8 cellular contexts compared by ENCODE assay signal in genomic region chr15:64842099-64842940, GRCh38. TPM values are rescaled to one million over a fixed set of nuclear protein-coding genes. Genes with fewer than 3 reads are reported as not detected.
A peak's percentile ranks its signal among the peaks of the same experiment; 100 is the strongest.
DNase-seq lines count a peak whose midpoint lies in the region; ATAC-seq and TF ChIP-seq lines count a peak whose summit lies in the region.

No MANE protein-coding gene starts in this region.

- no peak for DNase-seq in BE2C
- DNase-seq in activated T-cell treated with anti-CD3 and anti-CD28 coated beads, Interleukin-2, amount 50 U/mL, for 24 hours, result peak; percentile 41
- DNase-seq in glutamatergic neuron, result no peak
- DNase-seq in NCI-H510A treated with DMSO at 0.1 percent for 48 hours (lab: John Stamatoyannopoulos, UW), result no peak
- no peak for DNase-seq in DMS79 treated with DMSO at 0.1 percent for 48 hours (lab: John Stamatoyannopoulos, UW)
- no peak for DNase-seq in posterior vena cava (ENCODE audit: low spot score)

- H3K4me3 ChIP-seq in BE2C (ENCODE audit: low read depth, low read length), result peak overlapping the region; percentile 76
- H3K4me3 ChIP-seq in rectal smooth muscle tissue (ENCODE audit: low read length), result peak overlapping the region; percentile 94

- H3K27me3 ChIP-seq in BE2C, result no peaks in the 10 kb centered on the region
- no peaks in the 10 kb centered on the region for H3K27me3 ChIP-seq in rectal smooth muscle tissue (ENCODE audit: control insufficient read depth, insufficient read depth, low read length)

- ATAC-seq in HG02840 (IDR thresholded peaks at IDR 0.05; ENCODE audit: low FRiP score, unreplicated experiment), result peak; percentile 21

- H3K4me3 Mint-ChIP-seq in activated T-cell treated with anti-CD3 and anti-CD28 coated beads, Interleukin-2, amount 50 U/mL, for 24 hours, result peak overlapping the region; percentile 92
- peak overlapping the region; percentile 99 for H3K4me3 Mint-ChIP-seq in glutamatergic neuron (ENCODE audit: unreplicated experiment)

- no peaks in the 10 kb centered on the region for H3K9me3 ChIP-seq in BE2C

- H3K27ac ChIP-seq in rectal smooth muscle tissue (ENCODE audit: low read depth, low read length), result peak overlapping the region; percentile 96

- TF ChIP-seq CTCF in BE2C (IDR thresholded peaks at IDR 0.05; ENCODE audit: low read depth, low read length), result no peak
- no peak for TF ChIP-seq CTCF in glutamatergic neuron (IDR thresholded peaks at IDR 0.05; ENCODE audit: partially characterized antibody, unreplicated experiment)

- peak overlapping the region; percentile 90 for H3K9ac ChIP-seq in rectal smooth muscle tissue (ENCODE audit: low read length)

- intact Hi-C loops in posterior vena cava (cut with DNase I), result loop anchor here (5.0 to 10.0 kb wide), 2 partner anchors 52 to 55 kb away; no protein-coding TSS in a partner anchor

- peaks cover 77% of the 10 kb centered on the region for H3K4me1 Mint-ChIP-seq in activated T-cell treated with anti-CD3 and anti-CD28 coated beads, Interleukin-2, amount 50 U/mL, for 24 hours (ENCODE audit: low read depth)
- H3K4me1 Mint-ChIP-seq in glutamatergic neuron (ENCODE audit: low read depth, unreplicated experiment), result peaks cover 19% of the 10 kb centered on the region

- H3K4me1 ChIP-seq in BE2C (peaks cover 10% of the 10 kb centered on the region), rectal smooth muscle tissue (ENCODE audit: control insufficient read depth, insufficient read depth, low read length) (peaks cover 27% of the 10 kb centered on the region)

- H3K36me3 ChIP-seq in BE2C (no peaks in the 10 kb centered on the region), rectal smooth muscle tissue (ENCODE audit: control insufficient read depth, insufficient read depth, low read length) (no peaks in the 10 kb centered on the region)

- no peaks in the 10 kb centered on the region for H3K27me3 Mint-ChIP-seq in activated T-cell treated with anti-CD3 and anti-CD28 coated beads, Interleukin-2, amount 50 U/mL, for 24 hours
- H3K27me3 Mint-ChIP-seq in glutamatergic neuron (ENCODE audit: unreplicated experiment), result peaks cover 17% of the 10 kb centered on the region

- peak overlapping the region; percentile 91 for H3K27ac Mint-ChIP-seq in activated T-cell treated with anti-CD3 and anti-CD28 coated beads, Interleukin-2, amount 50 U/mL, for 24 hours
- peak overlapping the region; percentile 91 for H3K27ac Mint-ChIP-seq in glutamatergic neuron (ENCODE audit: unreplicated experiment)

- H3K36me3 Mint-ChIP-seq in activated T-cell treated with anti-CD3 and anti-CD28 coated beads, Interleukin-2, amount 50 U/mL, for 24 hours (ENCODE audit: low read depth), result peaks cover 15% of the 10 kb centered on the region
- H3K36me3 Mint-ChIP-seq in glutamatergic neuron (ENCODE audit: unreplicated experiment), result no peaks in the 10 kb centered on the region

- no peaks in the 10 kb centered on the region for H3K9me3 Mint-ChIP-seq in activated T-cell treated with anti-CD3 and anti-CD28 coated beads, Interleukin-2, amount 50 U/mL, for 24 hours
- peaks cover 14% of the 10 kb centered on the region for H3K9me3 Mint-ChIP-seq in glutamatergic neuron (ENCODE audit: unreplicated experiment)

RNA-seq across cellular contexts. Expression of gene PLEKHO2, which starts 0.6 kb away (rescaled TPM):
- 7.2 TPM for polyA plus RNA-seq in BE2C (2012; ENCODE audit: insufficient read depth, insufficient read length, low read depth)
- 18.0 TPM for total RNA-seq in glutamatergic neuron (ENCODE audit: unreplicated experiment)
- 10 to 100 TPM; 40.9 to 50.1 TPM for total RNA-seq in posterior vena cava

RNA-seq across cellular contexts. Expression of gene PIF1, which starts 16.9 kb away (rescaled TPM):
- 4.6 TPM for polyA plus RNA-seq in BE2C (2012; ENCODE audit: insufficient read depth, insufficient read length, low read depth)
- 8.6 TPM for total RNA-seq in glutamatergic neuron (ENCODE audit: unreplicated experiment)
- total RNA-seq in posterior vena cava, result 1 to 10 TPM in 1 of 2 donors, under 1 TPM in 1; 0.95 to 1.9 TPM
